ENCODE assay signal across 19 cellular contexts in genomic region chr3:73080201-73080966, GRCh38. TPM values are rescaled to one million over a fixed set of nuclear protein-coding genes. Genes with fewer than 3 reads are reported as not detected.
DNase-seq lines count a peak whose midpoint lies in the region; ATAC-seq and TF ChIP-seq lines count a peak whose summit lies in the region.
"Had no signal": no experiment of that assay in that cellular context is flagged by ENCODE, and none has a peak within 500 bp of the region (broad histone marks: within the 10 kb centered on the region; RNA-seq: fewer than 3 reads in every experiment).

No MANE protein-coding gene starts in this region.

- H3K4me2 ChIP-seq in hepatocyte = no peak overlapping the region
- H3K4me2 ChIP-seq: GM23338 had no signal

- H3K27ac ChIP-seq in hepatocyte = no peak overlapping the region
- no peak overlapping the region for H3K27ac ChIP-seq in CD8-positive, alpha-beta memory T cell (ENCODE audit: low read depth, low read length)
- H3K27ac ChIP-seq: adrenal gland, C4-2B, left ventricle myocardium inferior, psoas muscle, suprapubic skin had no signal

- H4K20me1 ChIP-seq in hepatocyte (ENCODE audit: insufficient read depth, poor library complexity, severe bottlenecking) = no peaks in the 10 kb centered on the region

- no peak overlapping the region for H2AFZ ChIP-seq in hepatocyte
- H2AFZ ChIP-seq: GM23338 had no signal

- H3K4me1 Mint-ChIP-seq in osteocyte (ENCODE audit: unreplicated experiment) = no peaks in the 10 kb centered on the region
- no peaks in the 10 kb centered on the region for H3K4me1 Mint-ChIP-seq in CD8-positive, alpha-beta memory T cell
- H3K4me1 Mint-ChIP-seq: central memory CD8-positive, alpha-beta T cell; GM23338 had no signal

- DNase-seq in activated CD4-positive, alpha-beta T cell treated with anti-CD3 and anti-CD28 coated beads for 48 hours = peak; percentile 31
- no peak for DNase-seq in activated CD4-positive, alpha-beta T cell treated with anti-CD3 and anti-CD28 coated beads, Interleukin-2, amount 50 U/mL, for 1 hour
- peak; percentile 32 for DNase-seq in fibroblast of pulmonary artery (ENCODE audit: low read depth)
- no peak for DNase-seq in osteocyte (ENCODE audit: extremely low spot score, unreplicated experiment)
- no peak for DNase-seq in hepatocyte (ENCODE audit: low spot score)
- DNase-seq in CD8-positive, alpha-beta memory T cell = no peak
- DNase-seq: adrenal gland; effector memory CD4-positive, alpha-beta T cell; KBM-7; left ventricle myocardium inferior; NCI-H1105; NCI-H446; psoas muscle had no signal

- no peak for TF ChIP-seq CTCF in fibroblast of pulmonary artery (IDR thresholded peaks at IDR 0.05; ENCODE audit: low read length, missing control alignments)
- no peak for TF ChIP-seq CTCF in osteocyte (IDR thresholded peaks at IDR 0.05)
- no peak for TF ChIP-seq CTCF in hepatocyte (IDR thresholded peaks at IDR 0.05; ENCODE audit: poor library complexity)

- POLR2A ChIA-PET in CD8-positive, alpha-beta memory T cell (lab: Charles Lee) = no interaction called here

- H3K27me3 ChIP-seq in hepatocyte = no peaks in the 10 kb centered on the region
- H3K27me3 ChIP-seq in CD8-positive, alpha-beta memory T cell (ENCODE audit: insufficient read depth, low read length, poor library complexity, severe bottlenecking) = no peaks in the 10 kb centered on the region
- H3K27me3 ChIP-seq: adrenal gland, suprapubic skin had no signal

- no peaks in the 10 kb centered on the region for H3K9me3 ChIP-seq in hepatocyte (ENCODE audit: low read depth)
- H3K9me3 ChIP-seq in CD8-positive, alpha-beta memory T cell (ENCODE audit: low read length) = no peaks in the 10 kb centered on the region
- H3K9me3 ChIP-seq: adrenal gland, left ventricle myocardium inferior, psoas muscle, suprapubic skin had no signal

- 77% methylated on average over 17 of the region's 17 CpGs for WGBS in hepatocyte (ENCODE audit: low lambda C conversion rate, missing lambda C conversion rate)

- ATAC-seq in GM18517 (IDR thresholded peaks at IDR 0.05; ENCODE audit: unreplicated experiment) (peak; percentile 72), HG02885 (IDR thresholded peaks at IDR 0.05; ENCODE audit: poor library complexity, unreplicated experiment) (peak; percentile 87)
- ATAC-seq: GM23338, psoas muscle had no signal

- no peak overlapping the region for H3K27ac Mint-ChIP-seq in osteocyte (ENCODE audit: unreplicated experiment)
- no peak overlapping the region for H3K27ac Mint-ChIP-seq in CD8-positive, alpha-beta memory T cell
- H3K27ac Mint-ChIP-seq: GM23338 had no signal

- H3K36me3 ChIP-seq in hepatocyte (replicated peaks; ENCODE audit: insufficient read depth, low read depth) = no peaks in the 10 kb centered on the region
- no peaks in the 10 kb centered on the region for H3K36me3 ChIP-seq in CD8-positive, alpha-beta memory T cell (ENCODE audit: insufficient read depth, low read length)
- H3K36me3 ChIP-seq: adrenal gland, left ventricle myocardium inferior, suprapubic skin had no signal

- H3K27me3 Mint-ChIP-seq in osteocyte (ENCODE audit: unreplicated experiment) = no peaks in the 10 kb centered on the region
- no peaks in the 10 kb centered on the region for H3K27me3 Mint-ChIP-seq in CD8-positive, alpha-beta memory T cell
- H3K27me3 Mint-ChIP-seq: central memory CD8-positive, alpha-beta T cell had no signal

- H3K4me3 ChIP-seq in fibroblast of pulmonary artery (replicated peaks; ENCODE audit: low read depth, low read length) = no peak overlapping the region
- no peak overlapping the region for H3K4me3 ChIP-seq in hepatocyte
- no peak overlapping the region for H3K4me3 ChIP-seq in CD8-positive, alpha-beta memory T cell (ENCODE audit: low read length)
- H3K4me3 ChIP-seq: adrenal gland, GM23338, left ventricle myocardium inferior, psoas muscle, suprapubic skin had no signal

- H3K4me1 ChIP-seq in hepatocyte (ENCODE audit: insufficient read depth) = no peaks in the 10 kb centered on the region
- H3K4me1 ChIP-seq in CD8-positive, alpha-beta memory T cell (ENCODE audit: insufficient read depth, low read length) = no peaks in the 10 kb centered on the region
- H3K4me1 ChIP-seq: adrenal gland, left ventricle myocardium inferior, psoas muscle, suprapubic skin had no signal

- no peaks in the 10 kb centered on the region for H3K36me3 Mint-ChIP-seq in osteocyte (ENCODE audit: unreplicated experiment)
- H3K36me3 Mint-ChIP-seq in CD8-positive, alpha-beta memory T cell = no peaks in the 10 kb centered on the region

- no peaks in the 10 kb centered on the region for H3K79me2 ChIP-seq in hepatocyte

- H3K9me3 Mint-ChIP-seq in osteocyte (ENCODE audit: unreplicated experiment) = no peaks in the 10 kb centered on the region
- H3K9me3 Mint-ChIP-seq in CD8-positive, alpha-beta memory T cell = no peaks in the 10 kb centered on the region
- H3K9me3 Mint-ChIP-seq: central memory CD8-positive, alpha-beta T cell; GM23338 had no signal

- no peaks in the 10 kb centered on the region for H3K9me2 ChIP-seq in hepatocyte (replicated peaks; ENCODE audit: insufficient read depth)

- H3K4me3 Mint-ChIP-seq in osteocyte (ENCODE audit: unreplicated experiment) = no peak overlapping the region
- no peak overlapping the region for H3K4me3 Mint-ChIP-seq in CD8-positive, alpha-beta memory T cell
- H3K4me3 Mint-ChIP-seq: central memory CD8-positive, alpha-beta T cell; GM23338 had no signal

- CTCF ChIA-PET in CD8-positive, alpha-beta memory T cell (lab: Charles Lee) = no interaction called here

RNA-seq across cellular contexts. Expression of gene EBLN2, which starts 18.9 kb away (rescaled TPM):
- total RNA-seq in osteocyte = 4.6 and 5.1 TPM in 2 replicates
- 5.5 and 9.3 TPM in 2 replicates for total RNA-seq in hepatocyte
- 5.8 and 6.1 TPM in 2 replicates for polyA plus RNA-seq in hepatocyte
- 1 to 10 TPM; 3.2 to 4.7 TPM for total RNA-seq in CD8-positive, alpha-beta memory T cell
- polyA plus RNA-seq in CD8-positive, alpha-beta memory T cell = 0.76 TPM

Comparison
In these comparisons a context has a peak if more than half of its experiments do, and no peak if none do; other contexts are left out.
1. DNase-seq: peak in activated CD4-positive, alpha-beta T cell treated with anti-CD3 and anti-CD28 coated beads for 48 hours (single experiment) and fibroblast of pulmonary artery (single experiment); none in activated CD4-positive, alpha-beta T cell treated with anti-CD3 and anti-CD28 coated beads, Interleukin-2, amount 50 U/mL, for 1 hour (single experiment), osteocyte (single experiment), hepatocyte (single experiment) and CD8-positive, alpha-beta memory T cell (0 of 5).